In the genomic region with DNA sequence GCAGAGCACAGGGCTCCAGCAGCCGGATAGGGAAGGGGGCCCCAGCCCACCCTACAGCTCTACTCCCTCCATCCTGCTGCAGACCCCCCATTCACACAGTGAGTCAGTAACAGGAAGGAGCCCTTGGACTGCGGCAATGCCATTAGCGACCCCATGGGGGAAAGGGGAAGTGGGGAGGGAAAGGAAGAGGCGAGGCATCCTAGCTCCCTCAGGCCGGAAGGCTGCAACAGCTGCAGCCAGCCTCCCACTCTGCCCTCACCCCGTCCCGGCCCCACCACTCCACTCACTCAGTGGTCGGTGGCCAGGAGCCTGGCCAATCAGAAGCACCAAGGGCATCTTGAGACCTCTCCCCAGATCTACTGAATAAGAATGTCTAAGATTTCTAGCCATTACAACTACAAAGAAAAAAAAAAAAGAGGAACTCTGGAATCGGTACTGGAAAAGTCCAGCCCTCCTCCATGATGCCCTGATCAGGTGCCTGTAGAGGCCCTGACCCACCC, we compare ENCODE assay signal across 14 cellular contexts. TPM values are rescaled to one million over a fixed set of nuclear protein-coding genes. Genes with fewer than 3 reads are reported as not detected.
DNase-seq lines count a peak whose midpoint lies in the region; ATAC-seq and TF ChIP-seq lines count a peak whose summit lies in the region.
"Had no signal": no experiment of that assay in that cellular context is flagged by ENCODE, and none has a peak within 500 bp of the region (broad histone marks: within the 10 kb centered on the region; RNA-seq: fewer than 3 reads in every experiment).

No MANE protein-coding gene starts in this region.

- peaks cover 9% of the 10 kb centered on the region for H3K4me1 Mint-ChIP-seq in activated CD8-positive, alpha-beta T cell treated with anti-CD3 and anti-CD28 coated beads for 36 hours (ENCODE audit: low read depth)
- H3K4me1 Mint-ChIP-seq in activated CD8-positive, alpha-beta T cell treated with anti-CD3 and anti-CD28 coated beads, Interleukin-2, amount 10 ng/mL, durations not matched to agents 7 days and 5 days (ENCODE audit: low read depth), result peaks cover 22% of the 10 kb centered on the region

- H3K4me3 ChIP-seq in coronary artery, result peak overlapping the region; percentile 18
- no peak overlapping the region for H3K4me3 ChIP-seq in muscle layer of duodenum (ENCODE audit: low read depth in 1 of 2, low read length in 2 of 2)
- no peak overlapping the region for H3K4me3 ChIP-seq in upper lobe of left lung

- no peak for TF ChIP-seq POLR2A in upper lobe of left lung (IDR thresholded peaks at IDR 0.05)

- H3K36me3 ChIP-seq in muscle layer of duodenum (ENCODE audit: control insufficient read depth in 1 of 2, insufficient read depth in 2 of 2, low read length in 2 of 2) (peaks cover 0 to 4% of the 10 kb centered on the region in 2 donors), upper lobe of left lung (no peaks in the 10 kb centered on the region)

- CTCF ChIA-PET in activated CD8-positive, alpha-beta T cell treated with anti-CD3 and anti-CD28 coated beads for 36 hours (lab: Charles Lee), result interaction anchor here (2.5 to 19.2 kb wide), 4 partner anchors 11 to 76 kb away, joined by 9 to 437 read pairs (median 56); no protein-coding TSS in a partner anchor
- CTCF ChIA-PET in activated CD8-positive, alpha-beta T cell treated with anti-CD3 and anti-CD28 coated beads, Interleukin-2, amount 10 ng/mL, durations not matched to agents 7 days and 5 days (lab: Charles Lee), result interaction anchor here (0.9 to 6.8 kb wide), 4 partner anchors 11 to 110 kb away, joined by 3 to 63 read pairs (median 20); no protein-coding TSS in a partner anchor

- peak; percentile 45 for ATAC-seq in activated CD8-positive, alpha-beta T cell treated with anti-CD3 and anti-CD28 coated beads for 36 hours
- no peak for ATAC-seq in activated CD8-positive, alpha-beta T cell treated with anti-CD3 and anti-CD28 coated beads, Interleukin-2, amount 10 ng/mL, durations not matched to agents 7 days and 5 days
- peak; percentile 9 to 71 for ATAC-seq in upper lobe of left lung (ENCODE audit: low FRiP score in 2 of 2)
- ATAC-seq: HCT116 had no signal

- H3K9me3 ChIP-seq in muscle layer of duodenum (ENCODE audit: control insufficient read depth in 1 of 2, low read length in 2 of 2), result no peaks in the 10 kb centered on the region
- H3K9me3 ChIP-seq in upper lobe of left lung, result no peaks in the 10 kb centered on the region

- no peaks in the 10 kb centered on the region for H3K36me3 Mint-ChIP-seq in activated CD8-positive, alpha-beta T cell treated with anti-CD3 and anti-CD28 coated beads for 36 hours (ENCODE audit: low read depth)
- no peaks in the 10 kb centered on the region for H3K36me3 Mint-ChIP-seq in activated CD8-positive, alpha-beta T cell treated with anti-CD3 and anti-CD28 coated beads, Interleukin-2, amount 10 ng/mL, durations not matched to agents 7 days and 5 days (ENCODE audit: low read depth)

- no peak for TF ChIP-seq EP300 in upper lobe of left lung (IDR thresholded peaks at IDR 0.05)

- POLR2A ChIA-PET in activated CD8-positive, alpha-beta T cell treated with anti-CD3 and anti-CD28 coated beads for 36 hours (lab: Charles Lee), result no interaction called here
- POLR2A ChIA-PET in activated CD8-positive, alpha-beta T cell treated with anti-CD3 and anti-CD28 coated beads, Interleukin-2, amount 10 ng/mL, durations not matched to agents 7 days and 5 days (lab: Charles Lee), result no interaction called here

- H3K27ac ChIP-seq in coronary artery, result peak overlapping the region; percentile 3 to 70
- peak overlapping the region; percentile 13 for H3K27ac ChIP-seq in muscle layer of duodenum (ENCODE audit: low read length)
- peak overlapping the region in 1 of 4 donors; percentile 21 for H3K27ac ChIP-seq in upper lobe of left lung
- H3K27ac ChIP-seq: RWPE1 had no signal

- no peak for DNase-seq in activated CD8-positive, alpha-beta T cell treated with anti-CD3 and anti-CD28 coated beads for 36 hours
- no peak for DNase-seq in activated CD8-positive, alpha-beta T cell treated with anti-CD3 and anti-CD28 coated beads, Interleukin-2, amount 10 ng/mL, durations not matched to agents 7 days and 5 days
- DNase-seq in coronary artery (ENCODE audit: low spot score) (no peak), upper lobe of left lung (peak in 1 of 2 donors; percentile 32), activated T-cell treated with anti-CD3 and anti-CD28 coated beads for 4 hours (no peak), AG20443 (ENCODE audit: low spot score) (no peak), 8988T (no peak)
- DNase-seq: activated CD4-positive, alpha-beta T cell treated with anti-CD3 and anti-CD28 coated beads, Interleukin-2, amount 10 ng/mL, durations not matched to agents 7 days and 5 days; anterior cingulate cortex; NCI-H1930 had no signal

- H3K4me1 ChIP-seq in muscle layer of duodenum (ENCODE audit: control insufficient read depth in 1 of 2, insufficient read depth in 2 of 2, low read length in 2 of 2) (peaks cover 21 to 41% of the 10 kb centered on the region in 2 donors), upper lobe of left lung (peaks cover 8 to 14% (median 11%) of the 10 kb centered on the region in 4 donors)

- no peak overlapping the region for H3K4me3 Mint-ChIP-seq in activated CD8-positive, alpha-beta T cell treated with anti-CD3 and anti-CD28 coated beads for 36 hours
- H3K4me3 Mint-ChIP-seq in activated CD8-positive, alpha-beta T cell treated with anti-CD3 and anti-CD28 coated beads, Interleukin-2, amount 10 ng/mL, durations not matched to agents 7 days and 5 days, result no peak overlapping the region
- H3K4me3 Mint-ChIP-seq: activated CD4-positive, alpha-beta T cell treated with anti-CD3 and anti-CD28 coated beads, Interleukin-2, amount 10 ng/mL, durations not matched to agents 7 days and 5 days; stimulated activated naive CD8-positive, alpha-beta T cell treated with anti-CD3 and anti-CD28 coated beads, Interleukin-15, Interleukin-2, amounts not matched to agents 100 ng/mL and 50 ng/mL, for 24 hours had no signal

- no peaks in the 10 kb centered on the region for H3K27me3 Mint-ChIP-seq in activated CD8-positive, alpha-beta T cell treated with anti-CD3 and anti-CD28 coated beads for 36 hours
- no peaks in the 10 kb centered on the region for H3K27me3 Mint-ChIP-seq in activated CD8-positive, alpha-beta T cell treated with anti-CD3 and anti-CD28 coated beads, Interleukin-2, amount 10 ng/mL, durations not matched to agents 7 days and 5 days (ENCODE audit: low read depth)

- intact Hi-C loops in activated CD8-positive, alpha-beta T cell treated with anti-CD3 and anti-CD28 coated beads for 36 hours (cut with micrococcal nuclease), result no loop called here

- 23 to 24% methylated on average over 8 to 9 of the region's 9 CpGs for WGBS in upper lobe of left lung, 2 donors

- H3K9me3 Mint-ChIP-seq in activated CD8-positive, alpha-beta T cell treated with anti-CD3 and anti-CD28 coated beads for 36 hours, result no peaks in the 10 kb centered on the region
- no peaks in the 10 kb centered on the region for H3K9me3 Mint-ChIP-seq in activated CD8-positive, alpha-beta T cell treated with anti-CD3 and anti-CD28 coated beads, Interleukin-2, amount 10 ng/mL, durations not matched to agents 7 days and 5 days (ENCODE audit: insufficient read depth)
- H3K9me3 Mint-ChIP-seq: activated CD4-positive, alpha-beta T cell treated with anti-CD3 and anti-CD28 coated beads, Interleukin-2, amount 10 ng/mL, durations not matched to agents 7 days and 5 days; stimulated activated naive CD8-positive, alpha-beta T cell treated with anti-CD3 and anti-CD28 coated beads, Interleukin-15, Interleukin-2, amounts not matched to agents 100 ng/mL and 50 ng/mL, for 24 hours had no signal

- no peak overlapping the region for H3K27ac Mint-ChIP-seq in activated CD8-positive, alpha-beta T cell treated with anti-CD3 and anti-CD28 coated beads for 36 hours
- H3K27ac Mint-ChIP-seq in activated CD8-positive, alpha-beta T cell treated with anti-CD3 and anti-CD28 coated beads, Interleukin-2, amount 10 ng/mL, durations not matched to agents 7 days and 5 days, result no peak overlapping the region
- H3K27ac Mint-ChIP-seq: activated CD4-positive, alpha-beta T cell treated with anti-CD3 and anti-CD28 coated beads, Interleukin-2, amount 10 ng/mL, durations not matched to agents 7 days and 5 days; stimulated activated naive CD8-positive, alpha-beta T cell treated with anti-CD3 and anti-CD28 coated beads, Interleukin-15, Interleukin-2, amounts not matched to agents 100 ng/mL and 50 ng/mL, for 24 hours had no signal

- H3K27me3 ChIP-seq in muscle layer of duodenum (ENCODE audit: low read depth, low read length), result no peaks in the 10 kb centered on the region
- no peaks in the 10 kb centered on the region for H3K27me3 ChIP-seq in upper lobe of left lung

- no peak for TF ChIP-seq CTCF in activated CD8-positive, alpha-beta T cell treated with anti-CD3 and anti-CD28 coated beads for 36 hours (IDR thresholded peaks at IDR 0.05)
- TF ChIP-seq CTCF in coronary artery (IDR thresholded peaks at IDR 0.05) (no peak), upper lobe of left lung (IDR thresholded peaks at IDR 0.05) (no peak)

RNA-seq across cellular contexts. Expression of gene OAF, which starts 14.1 kb away (rescaled TPM):
- 1 to 10 TPM; 3.7 to 4.6 TPM for total RNA-seq in activated CD8-positive, alpha-beta T cell treated with anti-CD3 and anti-CD28 coated beads for 36 hours
- 1 to 10 TPM; 5.3 TPM for total RNA-seq in activated CD8-positive, alpha-beta T cell treated with anti-CD3 and anti-CD28 coated beads, Interleukin-2, amount 10 ng/mL, durations not matched to agents 7 days and 5 days
- total RNA-seq in upper lobe of left lung, result 10 to 100 TPM in 2 of 6 donors, 1 to 10 TPM in 4; 5.1 to 41.6 (median 8.7) TPM

RNA-seq across cellular contexts. Expression of gene POU2F3, which starts 15.0 kb away (rescaled TPM):
- total RNA-seq in activated CD8-positive, alpha-beta T cell treated with anti-CD3 and anti-CD28 coated beads for 36 hours, result not detected
- not detected for total RNA-seq in activated CD8-positive, alpha-beta T cell treated with anti-CD3 and anti-CD28 coated beads, Interleukin-2, amount 10 ng/mL, durations not matched to agents 7 days and 5 days
- total RNA-seq in upper lobe of left lung, result 10 to 100 TPM in 1 of 6 donors, 1 to 10 TPM in 5; 1.7 to 21.0 (median 3.5) TPM
- total RNA-seq: activated CD4-positive, alpha-beta T cell treated with anti-CD3 and anti-CD28 coated beads, Interleukin-2, amount 10 ng/mL, durations not matched to agents 7 days and 5 days had no signal
